ENCODE assay signal across 32 cellular contexts in the genomic region with DNA sequence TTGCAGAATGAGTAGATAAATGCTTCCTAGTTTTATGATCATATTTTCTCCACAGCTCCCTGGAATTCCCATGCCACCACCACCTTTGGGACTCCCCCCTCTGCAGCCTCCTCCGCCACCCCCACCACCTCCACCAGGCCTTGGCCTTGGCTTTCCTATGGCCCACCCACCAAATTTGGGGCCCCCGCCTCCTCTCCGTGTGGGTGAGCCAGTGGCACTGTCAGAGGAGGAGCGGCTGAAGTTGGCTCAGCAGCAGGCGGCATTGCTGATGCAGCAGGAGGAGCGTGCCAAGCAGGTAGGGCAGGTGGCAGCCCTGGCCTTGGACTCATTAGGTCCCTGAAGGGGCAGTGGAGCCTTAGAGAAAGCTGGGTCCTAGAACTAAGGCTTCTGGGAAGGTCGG. TPM values are rescaled to one million over a fixed set of nuclear protein-coding genes. Genes with fewer than 3 reads are reported as not detected.
A peak's percentile ranks its signal among the peaks of the same experiment; 100 is the strongest.
DNase-seq lines count a peak whose midpoint lies in the region; TF ChIP-seq lines count a peak whose summit lies in the region.
"Had no signal": no experiment of that assay in that cellular context is flagged by ENCODE, and none has a peak within 500 bp of the region (broad histone marks: within the 10 kb centered on the region; RNA-seq: fewer than 3 reads in every experiment).

No MANE protein-coding gene starts in this region.

- peak overlapping the region; percentile 51 for H3K4me3 Mint-ChIP-seq in activated CD4-positive, alpha-beta T cell treated with anti-CD3 and anti-CD28 coated beads, Interleukin-2, amount 10 ng/mL, durations not matched to agents 7 days and 5 days
- H3K4me3 Mint-ChIP-seq in brain: peak overlapping the region in 4 of 5 experiments; percentile 74 to 86 (median 75)
- no peak overlapping the region for H3K4me3 Mint-ChIP-seq in CD14-positive monocyte

- H3K27me3 ChIP-seq in H7 (ENCODE audit: control insufficient read depth, insufficient read depth, low read length): no peaks in the 10 kb centered on the region
- H3K27me3 ChIP-seq: esophagus squamous epithelium, foreskin keratinocyte, Peyer's patch, right lobe of liver, upper lobe of left lung had no signal

- H3K4me3 ChIP-seq in H7 (ENCODE audit: insufficient read depth, low read depth, low read length): no peak overlapping the region
- H3K4me3 ChIP-seq: esophagus squamous epithelium, GM23338, Peyer's patch, prostate gland, right lobe of liver, upper lobe of left lung had no signal

- H3K36me3 ChIP-seq in H7 (replicated peaks; ENCODE audit: control insufficient read depth, insufficient read depth, low read length): peaks cover 41% of the 10 kb centered on the region

- intact Hi-C loops in posterior vena cava (cut with DNase I) (no loop called here), CD14-positive monocyte (cut with micrococcal nuclease) (no loop called here)

- peaks cover 40% of the 10 kb centered on the region for H3K4me1 Mint-ChIP-seq in activated CD4-positive, alpha-beta T cell treated with anti-CD3 and anti-CD28 coated beads, Interleukin-2, amount 10 ng/mL, durations not matched to agents 7 days and 5 days
- peaks cover 41% of the 10 kb centered on the region for H3K4me1 Mint-ChIP-seq in brain
- peaks cover 20% of the 10 kb centered on the region for H3K4me1 Mint-ChIP-seq in CD14-positive monocyte

- H3K27me3 Mint-ChIP-seq in activated CD4-positive, alpha-beta T cell treated with anti-CD3 and anti-CD28 coated beads, Interleukin-2, amount 10 ng/mL, durations not matched to agents 7 days and 5 days: no peaks in the 10 kb centered on the region
- peaks cover 17% of the 10 kb centered on the region for H3K27me3 Mint-ChIP-seq in brain
- H3K27me3 Mint-ChIP-seq in CD14-positive monocyte (ENCODE audit: low read depth in 3 of 3): peaks cover 0 to 1% (median 0%) of the 10 kb centered on the region in 3 donors

- TF ChIP-seq CTCF in brain (conservative IDR thresholded peaks at IDR 0.05): no peak
- no peak for TF ChIP-seq CTCF in CD14-positive monocyte (IDR thresholded peaks at IDR 0.05)

- CTCF ChIA-PET in activated CD4-positive, alpha-beta T cell treated with anti-CD3 and anti-CD28 coated beads, Interleukin-2, amount 10 ng/mL, durations not matched to agents 7 days and 5 days (lab: Charles Lee): interaction anchor here (1.1 to 8.2 kb wide), 3 partner anchors 8 to 15 kb away, joined by 3 to 66 read pairs (median 9); partner anchors contain the start of gene PACS1

- H3K9me3 Mint-ChIP-seq in activated CD4-positive, alpha-beta T cell treated with anti-CD3 and anti-CD28 coated beads, Interleukin-2, amount 10 ng/mL, durations not matched to agents 7 days and 5 days: no peaks in the 10 kb centered on the region
- no peaks in the 10 kb centered on the region for H3K9me3 Mint-ChIP-seq in brain
- H3K9me3 Mint-ChIP-seq in CD14-positive monocyte: peaks cover 0 to 2% (median 0%) of the 10 kb centered on the region in 7 donors
- H3K9me3 Mint-ChIP-seq: GM23338; IgD-negative memory B cell; T-helper 2 cell treated with Interferon-gamma antibody and Interleukin-4, amounts not matched to agents 5 μg/mL and 100 μg/mL, for 36 hours had no signal

- H3K27ac Mint-ChIP-seq in activated CD4-positive, alpha-beta T cell treated with anti-CD3 and anti-CD28 coated beads, Interleukin-2, amount 10 ng/mL, durations not matched to agents 7 days and 5 days: peak overlapping the region; percentile 31
- H3K27ac Mint-ChIP-seq in brain (peak overlapping the region in 1 of 5 experiments; percentile 86), CD14-positive monocyte (peak overlapping the region in 1 of 7 donors; percentile 28)
- H3K27ac Mint-ChIP-seq: GM23338 had no signal

- no peak for DNase-seq in activated CD4-positive, alpha-beta T cell treated with anti-CD3 and anti-CD28 coated beads, Interleukin-2, amount 10 ng/mL, durations not matched to agents 7 days and 5 days
- DNase-seq in activated CD4-positive, alpha-beta T cell treated with anti-CD3 and anti-CD28 coated beads for 48 hours: no peak
- DNase-seq in H7 (peak; percentile 10), posterior vena cava (ENCODE audit: low spot score) (peak; percentile 69), cortex of kidney (lab: John Stamatoyannopoulos, UW) (no peak), CD14-positive monocyte (ENCODE audit: low spot score) (no peak)
- no peak for DNase-seq in activated effector memory CD4-positive, alpha-beta T cell treated with anti-CD3 and anti-CD28 coated beads, Interleukin-2, amount 50 U/mL, for 16 hours
- DNase-seq: 8988T; activated CD4-positive, alpha-beta T cell treated with anti-CD3 and anti-CD28 coated beads for 4 hours; central memory CD4-positive, alpha-beta T cell; DND-41; esophagus squamous epithelium; foreskin keratinocyte; head of caudate nucleus; islet precursor cell; left ventricle myocardium superior; NCI-H1092; NCI-H1694; Peyer's patch; SHP77 treated with DMSO at 0.1 percent for 48 hours; stimulated activated CD4-positive, alpha-beta T cell treated with anti-CD3 and anti-CD28 coated beads, Interleukin-4, amount 100 ng/mL, for 1 hour; substantia nigra; upper lobe of left lung had no signal

- POLR2A ChIA-PET in activated CD4-positive, alpha-beta T cell treated with anti-CD3 and anti-CD28 coated beads, Interleukin-2, amount 10 ng/mL, durations not matched to agents 7 days and 5 days (lab: Charles Lee): interaction anchor here (0.7 kb wide), 1 partner anchor 65 kb away, joined by 3 read pairs; no protein-coding TSS in a partner anchor

- peaks cover 58% of the 10 kb centered on the region for H3K36me3 Mint-ChIP-seq in activated CD4-positive, alpha-beta T cell treated with anti-CD3 and anti-CD28 coated beads, Interleukin-2, amount 10 ng/mL, durations not matched to agents 7 days and 5 days (ENCODE audit: low read depth)
- peaks cover 73% of the 10 kb centered on the region for H3K36me3 Mint-ChIP-seq in brain
- H3K36me3 Mint-ChIP-seq in CD14-positive monocyte: peaks cover 50 to 67% of the 10 kb centered on the region in 2 donors

RNA-seq across cellular contexts. Expression of gene SF3B2, which starts 2.9 kb away (rescaled TPM):
- total RNA-seq in activated CD4-positive, alpha-beta T cell treated with anti-CD3 and anti-CD28 coated beads, Interleukin-2, amount 10 ng/mL, durations not matched to agents 7 days and 5 days: 100 to 1,000 TPM; 217 to 223 TPM
- 194 and 221 TPM in 2 replicates for total RNA-seq in H7 (2014; rRNA removed; shearing (Covaris generic))
- polyA plus RNA-seq in brain (ENCODE audit: insufficient read depth, low read depth, low replicate concordance): 266 TPM
- total RNA-seq in posterior vena cava: 100 to 1,000 TPM; 117 to 140 TPM
- polyA plus RNA-seq in CD14-positive monocyte: 10 to 100 TPM; 32.1 to 52.6 TPM

RNA-seq across cellular contexts. Expression of gene GAL3ST3, which starts 6.1 kb away (rescaled TPM):
- total RNA-seq in activated CD4-positive, alpha-beta T cell treated with anti-CD3 and anti-CD28 coated beads, Interleukin-2, amount 10 ng/mL, durations not matched to agents 7 days and 5 days: not detected
- 21.7 and 23.1 TPM in 2 replicates for total RNA-seq in H7 (2014; rRNA removed; shearing (Covaris generic))
- 3.7 TPM for polyA plus RNA-seq in brain (ENCODE audit: insufficient read depth, low read depth, low replicate concordance)
- 1 to 10 TPM in 1 of 2 donors, under 1 TPM in 1; 0.74 to 1.2 TPM for total RNA-seq in posterior vena cava
- not detected for polyA plus RNA-seq in CD14-positive monocyte
- total RNA-seq: esophagus squamous epithelium, foreskin keratinocyte, HT-29, mesenteric fat pad, Peyer's patch, right lobe of liver had no signal
- polyA plus RNA-seq: foreskin keratinocyte, IgD-negative memory B cell had no signal

RNA-seq across cellular contexts. Expression of gene PACS1, which starts 15.1 kb away (rescaled TPM):
- 100 to 1,000 TPM; 109 TPM for total RNA-seq in activated CD4-positive, alpha-beta T cell treated with anti-CD3 and anti-CD28 coated beads, Interleukin-2, amount 10 ng/mL, durations not matched to agents 7 days and 5 days
- total RNA-seq in H7 (2014; rRNA removed; shearing (Covaris generic)): 16.2 and 20.1 TPM in 2 replicates
- 98.4 TPM for polyA plus RNA-seq in brain (ENCODE audit: insufficient read depth, low read depth, low replicate concordance)
- 10 to 100 TPM; 65.1 to 84.1 TPM for total RNA-seq in posterior vena cava
- polyA plus RNA-seq in CD14-positive monocyte: 10 to 100 TPM in 1 of 2 donors, 1 to 10 TPM in 1; 8.1 to 12.4 TPM

RNA-seq across cellular contexts. Expression of gene CATSPER1, which starts 28.7 kb away (rescaled TPM):
- not detected for total RNA-seq in activated CD4-positive, alpha-beta T cell treated with anti-CD3 and anti-CD28 coated beads, Interleukin-2, amount 10 ng/mL, durations not matched to agents 7 days and 5 days
- total RNA-seq in H7 (2014; rRNA removed; shearing (Covaris generic)): not detected in 2 replicates
- not detected for polyA plus RNA-seq in brain (ENCODE audit: insufficient read depth, low read depth, low replicate concordance)
- 1 to 10 TPM in 1 of 2 donors, under 1 TPM in 1; 0.24 to 1.1 TPM for total RNA-seq in posterior vena cava
- 10 to 100 TPM; 22.0 to 24.1 TPM for polyA plus RNA-seq in CD14-positive monocyte
- total RNA-seq: dermis microvascular lymphatic vessel endothelial cell, esophagus squamous epithelium, foreskin keratinocyte, GM23338, left ventricle myocardium superior, Peyer's patch, right lobe of liver had no signal
- polyA plus RNA-seq: foreskin keratinocyte, GM23338, IgD-negative memory B cell had no signal

RNA-seq across cellular contexts. Expression of gene CST6, which starts 43.2 kb away (rescaled TPM):
- not detected for total RNA-seq in activated CD4-positive, alpha-beta T cell treated with anti-CD3 and anti-CD28 coated beads, Interleukin-2, amount 10 ng/mL, durations not matched to agents 7 days and 5 days
- 0.48 TPM in 1 of 2 replicates, not detected in the other for total RNA-seq in H7 (2014; rRNA removed; shearing (Covaris generic))
- polyA plus RNA-seq in brain (ENCODE audit: insufficient read depth, low read depth, low replicate concordance): not detected
- total RNA-seq in posterior vena cava: under 1 TPM in 1 of 2 donors, not detected in 1; 0.56 TPM
- under 1 TPM in 1 of 2 donors, not detected in 1; 0.41 TPM for polyA plus RNA-seq in CD14-positive monocyte
- total RNA-seq: left ventricle myocardium superior, mesenteric fat pad, Peyer's patch, right lobe of liver had no signal
- polyA plus RNA-seq: IgD-negative memory B cell had no signal

Comparison
In these comparisons a context has a peak if more than half of its experiments do, and no peak if none do; other contexts are left out.
1. DNase-seq: peak in H7 (single experiment) and posterior vena cava (single experiment); none in activated CD4-positive, alpha-beta T cell treated with anti-CD3 and anti-CD28 coated beads, Interleukin-2, amount 10 ng/mL, durations not matched to agents 7 days and 5 days (single experiment), activated CD4-positive, alpha-beta T cell treated with anti-CD3 and anti-CD28 coated beads for 48 hours (single experiment), cortex of kidney (single experiment), CD14-positive monocyte (single experiment) and activated effector memory CD4-positive, alpha-beta T cell treated with anti-CD3 and anti-CD28 coated beads, Interleukin-2, amount 50 U/mL, for 16 hours (single experiment).
2. H3K4me3 Mint-ChIP-seq: peak in activated CD4-positive, alpha-beta T cell treated with anti-CD3 and anti-CD28 coated beads, Interleukin-2, amount 10 ng/mL, durations not matched to agents 7 days and 5 days (single experiment) and brain (4 of 5); none in CD14-positive monocyte (0 of 2).
3. RNA of gene GAL3ST3, which starts 6.1 kb away (total RNA-seq): 21.7 to 23.1 TPM in H7; 0.74 to 1.2 TPM in posterior vena cava and not detected in activated CD4-positive, alpha-beta T cell treated with anti-CD3 and anti-CD28 coated beads, Interleukin-2, amount 10 ng/mL, durations not matched to agents 7 days and 5 days; every median in the first group is over 10 times any median in the second.